In the genomic region with DNA sequence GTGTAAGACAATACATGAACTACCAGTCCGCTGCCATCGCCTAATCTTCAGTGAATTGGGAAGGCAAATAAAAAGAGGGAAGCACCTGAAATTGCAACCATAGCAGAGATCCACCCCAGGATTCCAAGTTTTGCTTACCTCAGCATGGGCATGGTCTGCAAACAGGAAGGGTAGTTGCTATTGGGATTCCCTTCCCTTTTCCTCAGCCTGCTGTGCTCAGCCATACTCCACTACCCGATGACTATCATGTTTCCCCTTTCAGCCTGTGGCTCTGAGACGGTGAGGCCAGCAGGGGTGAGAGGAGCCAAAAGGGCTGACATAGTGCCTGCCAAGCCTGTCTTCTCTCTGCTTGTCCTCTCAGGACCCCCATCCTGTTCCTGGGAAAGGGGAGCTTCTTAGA, we compare ENCODE assay signal across 1 cellular context.
TF ChIP-seq lines count a peak whose summit lies in the region.

No MANE protein-coding gene starts in this region.

TF ChIP-seq in HEK293, 187 proteins besides CTCF, POLR2A, EP300 and RAD21 (continued from another document):
- TF ChIP-seq, protein P1, sequence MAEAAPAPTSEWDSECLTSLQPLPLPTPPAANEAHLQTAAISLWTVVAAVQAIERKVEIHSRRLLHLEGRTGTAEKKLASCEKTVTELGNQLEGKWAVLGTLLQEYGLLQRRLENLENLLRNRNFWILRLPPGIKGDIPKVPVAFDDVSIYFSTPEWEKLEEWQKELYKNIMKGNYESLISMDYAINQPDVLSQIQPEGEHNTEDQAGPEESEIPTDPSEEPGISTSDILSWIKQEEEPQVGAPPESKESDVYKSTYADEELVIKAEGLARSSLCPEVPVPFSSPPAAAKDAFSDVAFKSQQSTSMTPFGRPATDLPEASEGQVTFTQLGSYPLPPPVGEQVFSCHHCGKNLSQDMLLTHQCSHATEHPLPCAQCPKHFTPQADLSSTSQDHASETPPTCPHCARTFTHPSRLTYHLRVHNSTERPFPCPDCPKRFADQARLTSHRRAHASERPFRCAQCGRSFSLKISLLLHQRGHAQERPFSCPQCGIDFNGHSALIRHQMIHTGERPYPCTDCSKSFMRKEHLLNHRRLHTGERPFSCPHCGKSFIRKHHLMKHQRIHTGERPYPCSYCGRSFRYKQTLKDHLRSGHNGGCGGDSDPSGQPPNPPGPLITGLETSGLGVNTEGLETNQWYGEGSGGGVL (tag by site-specific recombination; IDR thresholded peaks at IDR 0.05): no peak
- TF ChIP-seq ZNF202 (tag by site-specific recombination; IDR thresholded peaks at IDR 0.05; ENCODE audit: borderline replicate concordance): no peak
- TF ChIP-seq ZNF112 (tag by site-specific recombination; IDR thresholded peaks at IDR 0.05): no peak
- no peak for TF ChIP-seq ZNF585B (tag by site-specific recombination; IDR thresholded peaks at IDR 0.05)
